In genomic region chr13:92259523-92259922, GRCh38 we compare ENCODE assay signal across 28 cellular contexts.
"Had no signal": no experiment of that assay in that cellular context is flagged by ENCODE, and none has a peak within 500 bp of the region (broad histone marks: within the 10 kb centered on the region; RNA-seq: fewer than 3 reads in every experiment).

No MANE protein-coding gene starts in this region.

- H3K4me3 ChIP-seq: adrenal gland, esophagus squamous epithelium, left lung, lower lobe of right lung, mucosa of descending colon, ovary, right lobe of liver, testis had no signal

- H3K36me3 Mint-ChIP-seq: activated naive CD8-positive, alpha-beta T cell treated with anti-CD3 and anti-CD28 coated beads for 36 hours; brain; natural killer cell treated with Interleukin-12 subunit alpha and Interleukin-12 subunit beta and Interleukin-15 and Interleukin-18, amount 100 ng/mL, for 72 hours had no signal

- H3K27me3 ChIP-seq: adrenal gland, esophagus squamous epithelium, left lung, neutrophil, ovary, right lobe of liver, testis had no signal

- H3K9me3 Mint-ChIP-seq: activated naive CD4-positive, alpha-beta T cell treated with anti-CD3 and anti-CD28 coated beads for 36 hours; activated naive CD8-positive, alpha-beta T cell treated with anti-CD3 and anti-CD28 coated beads for 36 hours; brain; T-helper 2 cell treated with Interferon-gamma antibody and Interleukin-4, amounts not matched to agents 5 μg/mL and 100 μg/mL, for 36 hours had no signal

- ATAC-seq: left lung; lower lobe of right lung; mucosa of descending colon; natural killer cell treated with Interleukin-12 subunit alpha and Interleukin-12 subunit beta and Interleukin-15 and Interleukin-18, amount 100 ng/mL, for 72 hours; right lobe of liver; stimulated activated naive CD8-positive, alpha-beta T cell treated with anti-CD3 and anti-CD28 coated beads, Interleukin-15, Interleukin-2, amounts not matched to agents 100 U/mL and 50 U/mL, for 24 hours had no signal

- H3K9me3 ChIP-seq: adrenal gland, esophagus squamous epithelium, left lung, lower lobe of right lung, mucosa of descending colon, neutrophil, ovary, right lobe of liver, testis had no signal

- H3K4me1 ChIP-seq: adrenal gland, esophagus squamous epithelium, left lung, lower lobe of right lung, right lobe of liver, testis had no signal

- H3K27ac ChIP-seq: adrenal gland, esophagus squamous epithelium, left lung, lower lobe of right lung, neutrophil, ovary, right lobe of liver, testis had no signal

- H3K4me3 Mint-ChIP-seq: activated naive CD4-positive, alpha-beta T cell treated with anti-CD3 and anti-CD28 coated beads for 36 hours; activated naive CD8-positive, alpha-beta T cell treated with anti-CD3 and anti-CD28 coated beads for 36 hours; brain; natural killer cell treated with Interleukin-12 subunit alpha and Interleukin-12 subunit beta and Interleukin-15 and Interleukin-18, amount 100 ng/mL, for 72 hours; T-helper 2 cell treated with Interferon-gamma antibody and Interleukin-4, amounts not matched to agents 5 μg/mL and 100 μg/mL, for 36 hours had no signal

- H3K36me3 ChIP-seq: adrenal gland, esophagus squamous epithelium, left lung, lower lobe of right lung, neutrophil, ovary, right lobe of liver had no signal

- DNase-seq: activated CD4-positive, alpha-beta T cell treated with anti-CD3 and anti-CD28 coated beads for 48 hours; activated CD4-positive, alpha-beta T cell treated with anti-CD3 and anti-CD28 coated beads, Interleukin-2, amount 50 U/mL, for 48 hours; activated CD4-positive, CD25-positive, alpha-beta regulatory T cell; activated CD8-positive, alpha-beta memory T cell treated with anti-CD3 and anti-CD28 coated beads for 24 hours; activated effector memory CD4-positive, alpha-beta T cell treated with anti-CD3 and anti-CD28 coated beads, Interleukin-2, amount 50 U/mL, for 16 hours; activated naive CD4-positive, alpha-beta T cell treated with anti-CD3 and anti-CD28 coated beads for 36 hours; activated naive CD8-positive, alpha-beta T cell treated with anti-CD3 and anti-CD28 coated beads for 36 hours; adrenal gland; aorta; cortex of kidney; esophagus squamous epithelium; kidney glomerular epithelial cell; left lung; lower lobe of right lung; mucosa of descending colon; ovary; right lobe of liver; stimulated activated CD4-positive, alpha-beta T cell treated with anti-CD3 and anti-CD28 coated beads, Interleukin-12 subunit alpha, Interleukin-12 subunit beta, amount 100 ng/mL, for 4 hours; stimulated activated CD4-positive, alpha-beta T cell treated with anti-CD3 and anti-CD28 coated beads, Interleukin-4, amount 100 ng/mL, for 1 hour; stimulated activated naive CD8-positive, alpha-beta T cell treated with anti-CD3 and anti-CD28 coated beads, Interleukin-15, Interleukin-2, amounts not matched to agents 100 U/mL and 50 U/mL, for 24 hours; T-helper 1 cell; testis; trophoblast cell had no signal

- H3K27me3 Mint-ChIP-seq: activated naive CD8-positive, alpha-beta T cell treated with anti-CD3 and anti-CD28 coated beads for 36 hours; brain; natural killer cell treated with Interleukin-12 subunit alpha and Interleukin-12 subunit beta and Interleukin-15 and Interleukin-18, amount 100 ng/mL, for 72 hours; progenitor cell of endocrine pancreas had no signal

- H3K27ac Mint-ChIP-seq: activated naive CD4-positive, alpha-beta T cell treated with anti-CD3 and anti-CD28 coated beads for 36 hours; activated naive CD8-positive, alpha-beta T cell treated with anti-CD3 and anti-CD28 coated beads for 36 hours; brain; natural killer cell treated with Interleukin-12 subunit alpha and Interleukin-12 subunit beta and Interleukin-15 and Interleukin-18, amount 100 ng/mL, for 72 hours; progenitor cell of endocrine pancreas; T-helper 2 cell treated with Interferon-gamma antibody and Interleukin-4, amounts not matched to agents 5 μg/mL and 100 μg/mL, for 36 hours had no signal

- H3K4me1 Mint-ChIP-seq: activated naive CD8-positive, alpha-beta T cell treated with anti-CD3 and anti-CD28 coated beads for 36 hours had no signal
